ENCODE assay signal across 2 cellular contexts in genomic region chr5:132470596-132470995, GRCh38.
TF ChIP-seq lines count a peak whose summit lies in the region.

No MANE protein-coding gene starts in this region.

TF ChIP-seq in GM12878, 131 proteins besides CTCF, POLR2A, EP300 and RAD21:
- no peak for TF ChIP-seq NR2C1 (IDR thresholded peaks at IDR 0.05)
TF ChIP-seq in GM12878: peak in this region for 0.

TF ChIP-seq in GM23338, 12 proteins besides CTCF, POLR2A, EP300 and RAD21:
- TF ChIP-seq POLR2AphosphoS5 (IDR thresholded peaks at IDR 0.05; ENCODE audit: low read depth) (no peak), ZNF331 (CRISPR knock-in tag; IDR thresholded peaks at IDR 0.05; ENCODE audit: low read depth) (no peak), NANOG (IDR thresholded peaks at IDR 0.05; ENCODE audit: borderline replicate concordance) (no peak), EZH2 (IDR thresholded peaks at IDR 0.05; ENCODE audit: low read depth, unreplicated experiment) (no peak)
